In genomic region chr4:153643406-153644016, GRCh38 we compare ENCODE assay signal across 8 cellular contexts. TPM values are rescaled to one million over a fixed set of nuclear protein-coding genes. Genes with fewer than 3 reads are reported as not detected.
DNase-seq lines count a peak whose midpoint lies in the region; ATAC-seq, FAIRE-seq and TF ChIP-seq lines count a peak whose summit lies in the region.

No MANE protein-coding gene starts in this region.

- no peak overlapping the region for H3K9ac ChIP-seq in H9 (ENCODE audit: extremely low read depth, insufficient read length, low read length)

- H4K8ac ChIP-seq in H9 (replicated peaks; ENCODE audit: insufficient read length, low read depth, low read length): no peak overlapping the region

- no peaks in the 10 kb centered on the region for H3K23me2 ChIP-seq in H9 (ENCODE audit: insufficient read length, low read depth, low read length, poor library complexity, severe bottlenecking)

- ATAC-seq in pancreas: peak; percentile 88 to 96 (median 89)

- no peak overlapping the region for H3K4me2 ChIP-seq in H9 (ENCODE audit: insufficient read depth, insufficient read length, low read length)

- H3K9me3 Mint-ChIP-seq in H9: peaks cover 8% of the 10 kb centered on the region in 2 experiments

- H3K4ac ChIP-seq in H9 (ENCODE audit: low read depth, low read length): no peak overlapping the region

- H3K27me3 ChIP-seq in cardiac muscle cell (no peaks in the 10 kb centered on the region), H9 (ENCODE audit: insufficient read depth, low read length) (no peaks in the 10 kb centered on the region), pancreas (no peaks in the 10 kb centered on the region)

- no peak overlapping the region for H2BK12ac ChIP-seq in H9 (ENCODE audit: insufficient read length, low read depth, low read length)

- H3T11ph ChIP-seq in H9 (ENCODE audit: low read length): no peak overlapping the region

- no peak overlapping the region for H3K4me3 Mint-ChIP-seq in H9

- H3K79me2 ChIP-seq in H9 (ENCODE audit: insufficient read depth, low read length): no peaks in the 10 kb centered on the region

- H3K36me3 ChIP-seq in cardiac muscle cell (no peaks in the 10 kb centered on the region), pancreas (no peaks in the 10 kb centered on the region)

- peaks cover 11 to 16% of the 10 kb centered on the region in 2 experiments for H3K4me1 Mint-ChIP-seq in H9

- no peak overlapping the region for H3K4me3 ChIP-seq in cardiac muscle cell
- H3K4me3 ChIP-seq in epithelial cell of proximal tubule (ENCODE audit: low read depth, low read length): no peak overlapping the region
- H3K4me3 ChIP-seq in pancreas: no peak overlapping the region

- H4K5ac ChIP-seq in H9 (ENCODE audit: insufficient read length, low read depth, low read length): no peak overlapping the region

- H2BK15ac ChIP-seq in H9 (ENCODE audit: low read depth, low read length): no peak overlapping the region

- no CpG with 5 or more reads among the region's 4 CpGs for WGBS in H9 (ENCODE audit: extremely low coverage, insufficient read length, low lambda C conversion rate)
- WGBS in pancreas, 2 donors: 45 to 61% methylated on average over 4 of the region's 4 CpGs

- peak; percentile 5 for FAIRE-seq in RCC 7860 (lab: Jason Lieb, UNC)
- FAIRE-seq in pancreas (lab: Jason Lieb, UNC): peak; percentile 73

- no peak overlapping the region for H2BK20ac ChIP-seq in H9 (ENCODE audit: low read depth, low read length, poor library complexity, severe bottlenecking)

- no peaks in the 10 kb centered on the region for H3K79me1 ChIP-seq in H9 (ENCODE audit: insufficient read depth, low read depth, low read length, poor library complexity, severe bottlenecking)

- DNase-seq in cardiac muscle cell (ENCODE audit: low read depth in 1 of 2, low spot score in 1 of 2): peak; percentile 34 to 51
- DNase-seq in cardiac septum (ENCODE audit: low spot score): no peak
- no peak for DNase-seq in H9
- DNase-seq in Kasumi-1 (lab: John Stamatoyannopoulos, UW): peak; percentile 81 to 93
- DNase-seq in RCC 7860 (ENCODE audit: low spot score): peak; percentile 50
- DNase-seq in epithelial cell of proximal tubule (ENCODE audit: low read depth): no peak
- DNase-seq in pancreas: no peak
- DNase-seq in UCSD-AML1 (lab: John Stamatoyannopoulos, UW; ENCODE audit: unreplicated experiment): no peak

- no peak overlapping the region for H3K14ac ChIP-seq in H9 (ENCODE audit: insufficient read depth, low read length)

- H3K56ac ChIP-seq in H9 (ENCODE audit: insufficient read length, low read depth, low read length): no peak overlapping the region

- H2AFZ ChIP-seq in H9 (ENCODE audit: low read length): no peak overlapping the region

- H3K9me3 ChIP-seq in cardiac muscle cell (ENCODE audit: low read depth) (no peaks in the 10 kb centered on the region), H9 (ENCODE audit: control insufficient read depth, low read depth, low read length) (no peaks in the 10 kb centered on the region), pancreas (no peaks in the 10 kb centered on the region)

- no peak overlapping the region for H4K91ac ChIP-seq in H9 (ENCODE audit: insufficient read length, low read depth, low read length)

- no peaks in the 10 kb centered on the region for H4K20me1 ChIP-seq in H9 (ENCODE audit: control insufficient read depth, insufficient read depth, insufficient read length)

- H3K27ac Mint-ChIP-seq in H9: no peak overlapping the region

- no peak overlapping the region for H2BK120ac ChIP-seq in H9 (ENCODE audit: low read depth, low read length, poor library complexity, severe bottlenecking)

- no peak overlapping the region for H2BK5ac ChIP-seq in H9 (ENCODE audit: insufficient read length, low read length)

- H3K27ac ChIP-seq in cardiac muscle cell (no peak overlapping the region), H9 (ENCODE audit: insufficient read length, low read depth, low read length) (no peak overlapping the region), pancreas (no peak overlapping the region)

- intact Hi-C loops in cardiac septum (cut with DNase I): no loop called here
- intact Hi-C loops in pancreas (cut with DNase I): loop anchor here in 1 of 3 donors (10.0 kb wide), 1 partner anchor 509 kb away; no protein-coding TSS in a partner anchor

- no peak overlapping the region for H3K18ac ChIP-seq in H9 (ENCODE audit: insufficient read length, low read depth, low read length)

- no peak overlapping the region for H2AK5ac ChIP-seq in H9 (ENCODE audit: insufficient read length, low read length)

- TF ChIP-seq CTCF in cardiac muscle cell (IDR thresholded peaks at IDR 0.05; ENCODE audit: low read depth, low read length): peak; percentile 46
- TF ChIP-seq CTCF in H9 (conservative IDR thresholded peaks at IDR 0.05): peak; percentile 54
- peak; percentile 48 for TF ChIP-seq CTCF in epithelial cell of proximal tubule (conservative IDR thresholded peaks at IDR 0.05; ENCODE audit: low read depth, low read length)
- TF ChIP-seq CTCF in pancreas (IDR thresholded peaks at IDR 0.05): peak in 1 of 4 donors; percentile 24

- no peaks in the 10 kb centered on the region for H3K4me1 ChIP-seq in cardiac muscle cell (ENCODE audit: low read depth)
- H3K4me1 ChIP-seq in H9 (ENCODE audit: insufficient read depth, low read length): no peaks in the 10 kb centered on the region; the same call in 1 of the 2 replicates
- H3K4me1 ChIP-seq in pancreas: no peaks in the 10 kb centered on the region

- H3K27me3 Mint-ChIP-seq in H9 (ENCODE audit: low read depth): peaks cover 2% of the 10 kb centered on the region; the same call in 1 of the 2 replicates

- H3K23ac ChIP-seq in H9 (ENCODE audit: insufficient read length, low read depth, low read length): no peak overlapping the region

- peaks cover 3 to 11% (median 5%) of the 10 kb centered on the region in 3 experiments; a peak in 6 of 7 replicates for H3K36me3 Mint-ChIP-seq in H9 (ENCODE audit: insufficient read depth in 1 of 3, low read depth in 3 of 3)

RNA-seq across cellular contexts. Expression of gene TLR2, which starts 40.6 kb away (rescaled TPM):
- total RNA-seq in cardiac muscle cell (0.09 and 0.39 TPM in 2 replicates), cardiac septum (5.1 TPM), H9 (2021) (0.90 and 1.0 TPM in 2 replicates), epithelial cell of proximal tubule (13.8 and 14.8 TPM in 2 replicates), pancreas (10 to 100 TPM in 2 of 6 donors, 1 to 10 TPM in 4; 2.3 to 23.9 (median 5.4) TPM)
- polyA plus RNA-seq in cardiac muscle cell (1.0 TPM in 1 of 2 replicates, not detected in the other), pancreas (1 to 10 TPM; 2.9 to 3.2 TPM)

Comparison
In these comparisons a context has a peak if more than half of its experiments do, and no peak if none do; other contexts are left out.
1. DNase-seq: peak in cardiac muscle cell (2 of 2), Kasumi-1 (2 of 2) and RCC 7860 (single experiment); none in cardiac septum (single experiment), H9 (single experiment), epithelial cell of proximal tubule (single experiment), pancreas (0 of 6) and UCSD-AML1 (single experiment).